Comparison of ENCODE assay signal across 9 cellular contexts in genomic region chr12:46470039-46470627, GRCh38.
DNase-seq lines count a peak whose midpoint lies in the region; ATAC-seq and TF ChIP-seq lines count a peak whose summit lies in the region.
"Had no signal": no experiment of that assay in that cellular context is flagged by ENCODE, and none has a peak within 500 bp of the region (broad histone marks: within the 10 kb centered on the region; RNA-seq: fewer than 3 reads in every experiment).

No MANE protein-coding gene starts in this region.

- DNase-seq in activated naive CD4-positive, alpha-beta T cell treated with Interleukin-2 at 50 U/mL for 16 hours = peak; percentile 27
- no peak for DNase-seq in activated naive CD4-positive, alpha-beta T cell treated with anti-CD3 and anti-CD28 coated beads, Interleukin-2, amount 50 U/mL, for 16 hours
- DNase-seq in activated CD8-positive, alpha-beta T cell treated with anti-CD3 and anti-CD28 coated beads for 36 hours = peak; percentile 74
- DNase-seq in type B pancreatic cell (ENCODE audit: extremely low spot score, unreplicated experiment) (no peak), erythroblast (lab: John Stamatoyannopoulos, UW) (no peak)
- DNase-seq: glutamatergic neuron had no signal

- CTCF ChIA-PET in activated CD8-positive, alpha-beta T cell treated with anti-CD3 and anti-CD28 coated beads for 36 hours (lab: Charles Lee) = interaction anchor here (1.2 to 2.8 kb wide), 3 partner anchors 9 to 192 kb away, joined by 3 to 9 read pairs (median 4); no protein-coding TSS in a partner anchor

- TF ChIP-seq POLR2A in erythroblast (IDR thresholded peaks at IDR 0.05; ENCODE audit: low read length) = no peak

- peaks cover 19% of the 10 kb centered on the region for H3K4me1 Mint-ChIP-seq in activated CD8-positive, alpha-beta T cell treated with anti-CD3 and anti-CD28 coated beads for 36 hours (ENCODE audit: low read depth)
- H3K4me1 Mint-ChIP-seq in stimulated activated memory B cell treated with anti-CD40 and anti-IgM and Interleukin-4, amounts not matched to agents 10 μg/mL and 1 μg/mL and 100 μg/mL, for 72 hours = peaks cover 33% of the 10 kb centered on the region
- H3K4me1 Mint-ChIP-seq in type B pancreatic cell (ENCODE audit: unreplicated experiment) = peaks cover 16% of the 10 kb centered on the region

- intact Hi-C loops in activated CD8-positive, alpha-beta T cell treated with anti-CD3 and anti-CD28 coated beads for 36 hours (cut with micrococcal nuclease) = no loop called here

- peaks cover 3% of the 10 kb centered on the region for H3K36me3 Mint-ChIP-seq in activated CD8-positive, alpha-beta T cell treated with anti-CD3 and anti-CD28 coated beads for 36 hours (ENCODE audit: low read depth)
- H3K36me3 Mint-ChIP-seq in stimulated activated memory B cell treated with anti-CD40 and anti-IgM and Interleukin-4, amounts not matched to agents 10 μg/mL and 1 μg/mL and 100 μg/mL, for 72 hours = peaks cover 4% of the 10 kb centered on the region
- H3K36me3 Mint-ChIP-seq in type B pancreatic cell = no peaks in the 10 kb centered on the region

- peak overlapping the region; percentile 85 for H3K4me3 Mint-ChIP-seq in activated CD8-positive, alpha-beta T cell treated with anti-CD3 and anti-CD28 coated beads for 36 hours
- H3K4me3 Mint-ChIP-seq in stimulated activated memory B cell treated with anti-CD40 and anti-IgM and Interleukin-4, amounts not matched to agents 10 μg/mL and 1 μg/mL and 100 μg/mL, for 72 hours = peak overlapping the region; percentile 70
- no peak overlapping the region for H3K4me3 Mint-ChIP-seq in type B pancreatic cell

- H3K9me3 Mint-ChIP-seq in activated CD8-positive, alpha-beta T cell treated with anti-CD3 and anti-CD28 coated beads for 36 hours = no peaks in the 10 kb centered on the region
- H3K9me3 Mint-ChIP-seq in stimulated activated memory B cell treated with anti-CD40 and anti-IgM and Interleukin-4, amounts not matched to agents 10 μg/mL and 1 μg/mL and 100 μg/mL, for 72 hours = no peaks in the 10 kb centered on the region
- no peaks in the 10 kb centered on the region for H3K9me3 Mint-ChIP-seq in type B pancreatic cell

- H3K27ac Mint-ChIP-seq in activated CD8-positive, alpha-beta T cell treated with anti-CD3 and anti-CD28 coated beads for 36 hours = peak overlapping the region; percentile 95
- H3K27ac Mint-ChIP-seq in stimulated activated memory B cell treated with anti-CD40 and anti-IgM and Interleukin-4, amounts not matched to agents 10 μg/mL and 1 μg/mL and 100 μg/mL, for 72 hours = peak overlapping the region; percentile 88
- H3K27ac Mint-ChIP-seq in type B pancreatic cell = no peak overlapping the region

- no peaks in the 10 kb centered on the region for H3K27me3 Mint-ChIP-seq in activated CD8-positive, alpha-beta T cell treated with anti-CD3 and anti-CD28 coated beads for 36 hours
- no peaks in the 10 kb centered on the region for H3K27me3 Mint-ChIP-seq in stimulated activated memory B cell treated with anti-CD40 and anti-IgM and Interleukin-4, amounts not matched to agents 10 μg/mL and 1 μg/mL and 100 μg/mL, for 72 hours
- H3K27me3 Mint-ChIP-seq in type B pancreatic cell = no peaks in the 10 kb centered on the region

- peak; percentile 56 for ATAC-seq in HG02884 (IDR thresholded peaks at IDR 0.05; ENCODE audit: unreplicated experiment)
- peak; percentile 97 for ATAC-seq in activated CD8-positive, alpha-beta T cell treated with anti-CD3 and anti-CD28 coated beads for 36 hours
- ATAC-seq in stimulated activated memory B cell treated with anti-CD40 and anti-IgM and Interleukin-4, amounts not matched to agents 10 μg/mL and 1 μg/mL and 100 μg/mL, for 72 hours = peak; percentile 88
- ATAC-seq in HG03520 (IDR thresholded peaks at IDR 0.05; ENCODE audit: unreplicated experiment) = no peak

- no peak for TF ChIP-seq CTCF in activated CD8-positive, alpha-beta T cell treated with anti-CD3 and anti-CD28 coated beads for 36 hours (IDR thresholded peaks at IDR 0.05)
- TF ChIP-seq CTCF in type B pancreatic cell (conservative IDR thresholded peaks at IDR 0.05) = no peak

- POLR2A ChIA-PET in activated CD8-positive, alpha-beta T cell treated with anti-CD3 and anti-CD28 coated beads for 36 hours (lab: Charles Lee) = interaction anchor here (0.6 to 2.3 kb wide), 10 partner anchors 10 to 138 kb away, joined by 3 to 13 read pairs (median 3); partner anchors contain the start of gene SLC38A2

Comparison
In these comparisons a context has a peak if more than half of its experiments do, and no peak if none do; other contexts are left out.
1. DNase-seq: peak in activated naive CD4-positive, alpha-beta T cell treated with Interleukin-2 at 50 U/mL for 16 hours (single experiment) and activated CD8-positive, alpha-beta T cell treated with anti-CD3 and anti-CD28 coated beads for 36 hours (single experiment); none in activated naive CD4-positive, alpha-beta T cell treated with anti-CD3 and anti-CD28 coated beads, Interleukin-2, amount 50 U/mL, for 16 hours (single experiment), type B pancreatic cell (single experiment) and erythroblast (0 of 2).